ENCODE assay signal across 9 cellular contexts in the genomic region with DNA sequence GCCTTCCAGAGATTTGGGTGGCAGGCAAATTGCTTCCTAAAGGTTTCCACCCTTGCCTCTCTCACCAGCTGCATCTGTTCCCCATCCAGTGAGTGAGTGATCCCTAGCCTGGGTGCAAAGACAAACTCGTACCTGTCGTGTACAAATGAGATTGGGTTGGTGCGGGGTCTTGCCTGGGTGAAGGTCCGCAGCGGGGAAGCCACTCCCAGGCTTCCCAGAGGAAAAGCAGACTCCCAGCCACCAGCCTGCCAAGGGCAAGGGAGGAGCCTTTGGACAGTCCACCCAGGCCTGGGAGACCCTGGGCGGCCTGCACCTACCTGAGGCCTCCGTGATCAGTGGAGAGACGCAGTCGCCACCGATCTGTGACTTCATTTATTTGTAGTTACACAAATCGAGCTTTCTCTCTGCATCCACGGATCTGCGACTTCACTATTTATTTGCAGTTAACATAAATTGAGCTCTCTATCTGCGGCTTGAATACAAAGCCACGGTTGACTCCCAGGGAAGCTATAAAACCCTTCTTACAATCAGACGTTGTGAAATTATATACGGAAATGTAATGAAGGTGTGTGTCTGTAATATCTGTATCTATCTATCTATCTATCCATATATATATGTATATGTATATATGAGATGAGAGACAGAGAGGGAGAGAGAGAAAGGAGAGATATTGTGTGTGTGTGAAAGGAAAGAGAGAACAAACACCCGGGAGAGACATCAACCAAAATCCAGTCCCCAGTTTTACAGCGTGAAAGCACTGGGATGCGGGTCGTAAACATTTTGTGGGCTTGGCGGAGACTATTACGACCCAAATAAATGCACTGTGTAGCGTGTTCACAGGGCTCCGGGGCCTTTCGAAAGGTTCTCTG.
DNase-seq lines count a peak whose midpoint lies in the region; ATAC-seq lines count a peak whose summit lies in the region.
"Had no signal": no experiment of that assay in that cellular context is flagged by ENCODE, and none has a peak within 500 bp of the region (broad histone marks: within the 10 kb centered on the region; RNA-seq: fewer than 3 reads in every experiment).

No MANE protein-coding gene starts in this region.

- H3K27me3 Mint-ChIP-seq in T-helper 1 cell treated with Interleukin-12 subunit alpha and Interleukin-12 subunit beta and Interleukin-4 antibody, amounts not matched to agents 30 μg/mL and 1 μg/mL, for 36 hours (ENCODE audit: low read depth): peaks cover 92% of the 10 kb centered on the region
- H3K27me3 Mint-ChIP-seq in stimulated activated memory B cell treated with anti-CD40 and anti-IgM and Interleukin-4, amounts not matched to agents 10 μg/mL and 1 μg/mL and 100 μg/mL, for 72 hours: peaks cover 93% of the 10 kb centered on the region

- H3K36me3 Mint-ChIP-seq in T-helper 1 cell treated with Interleukin-12 subunit alpha and Interleukin-12 subunit beta and Interleukin-4 antibody, amounts not matched to agents 30 μg/mL and 1 μg/mL, for 36 hours (ENCODE audit: low read depth): peaks cover 5% of the 10 kb centered on the region
- peaks cover 4% of the 10 kb centered on the region for H3K36me3 Mint-ChIP-seq in stimulated activated memory B cell treated with anti-CD40 and anti-IgM and Interleukin-4, amounts not matched to agents 10 μg/mL and 1 μg/mL and 100 μg/mL, for 72 hours

- no peaks in the 10 kb centered on the region for H3K9me3 Mint-ChIP-seq in T-helper 1 cell treated with Interleukin-12 subunit alpha and Interleukin-12 subunit beta and Interleukin-4 antibody, amounts not matched to agents 30 μg/mL and 1 μg/mL, for 36 hours
- H3K9me3 Mint-ChIP-seq in stimulated activated memory B cell treated with anti-CD40 and anti-IgM and Interleukin-4, amounts not matched to agents 10 μg/mL and 1 μg/mL and 100 μg/mL, for 72 hours: peaks cover 8% of the 10 kb centered on the region

- peaks cover 10% of the 10 kb centered on the region for H3K4me1 Mint-ChIP-seq in T-helper 1 cell treated with Interleukin-12 subunit alpha and Interleukin-12 subunit beta and Interleukin-4 antibody, amounts not matched to agents 30 μg/mL and 1 μg/mL, for 36 hours (ENCODE audit: low read depth)
- peaks cover 26% of the 10 kb centered on the region for H3K4me1 Mint-ChIP-seq in stimulated activated memory B cell treated with anti-CD40 and anti-IgM and Interleukin-4, amounts not matched to agents 10 μg/mL and 1 μg/mL and 100 μg/mL, for 72 hours

- H3K27ac Mint-ChIP-seq in T-helper 1 cell treated with Interleukin-12 subunit alpha and Interleukin-12 subunit beta and Interleukin-4 antibody, amounts not matched to agents 30 μg/mL and 1 μg/mL, for 36 hours: no peak overlapping the region
- H3K27ac Mint-ChIP-seq in stimulated activated memory B cell treated with anti-CD40 and anti-IgM and Interleukin-4, amounts not matched to agents 10 μg/mL and 1 μg/mL and 100 μg/mL, for 72 hours: no peak overlapping the region

- no peak for ATAC-seq in stimulated activated memory B cell treated with anti-CD40 and anti-IgM and Interleukin-4, amounts not matched to agents 10 μg/mL and 1 μg/mL and 100 μg/mL, for 72 hours

- DNase-seq in T-helper 1 cell (no peak), islet precursor cell (peak; percentile 61), T-helper 9 cell (no peak), GM03348 (ENCODE audit: low spot score) (no peak), ecto neural progenitor cell (ENCODE audit: low spot score) (no peak)
- DNase-seq in activated CD8-positive, alpha-beta memory T cell treated with anti-CD3 and anti-CD28 coated beads, Interleukin-2, amount 50 U/mL, for 48 hours: peak; percentile 49
- DNase-seq: SK-N-SH had no signal

- H3K4me3 Mint-ChIP-seq in T-helper 1 cell treated with Interleukin-12 subunit alpha and Interleukin-12 subunit beta and Interleukin-4 antibody, amounts not matched to agents 30 μg/mL and 1 μg/mL, for 36 hours: peak overlapping the region; percentile 34
- H3K4me3 Mint-ChIP-seq in stimulated activated memory B cell treated with anti-CD40 and anti-IgM and Interleukin-4, amounts not matched to agents 10 μg/mL and 1 μg/mL and 100 μg/mL, for 72 hours: peak overlapping the region; percentile 35

Comparison
In these comparisons a context has a peak if more than half of its experiments do, and no peak if none do; other contexts are left out.
1. DNase-seq: peak in activated CD8-positive, alpha-beta memory T cell treated with anti-CD3 and anti-CD28 coated beads, Interleukin-2, amount 50 U/mL, for 48 hours (single experiment) and islet precursor cell (single experiment); none in T-helper 1 cell (0 of 5), T-helper 9 cell (single experiment), GM03348 (single experiment) and ecto neural progenitor cell (single experiment).